Comparison of ENCODE assay signal across 19 cellular contexts in genomic region chr10:29860159-29860558, GRCh38.
DNase-seq lines count a peak whose midpoint lies in the region; ATAC-seq and FAIRE-seq lines count a peak whose summit lies in the region.
"Had no signal": no experiment of that assay in that cellular context is flagged by ENCODE, and none has a peak within 500 bp of the region (broad histone marks: within the 10 kb centered on the region; RNA-seq: fewer than 3 reads in every experiment).

No MANE protein-coding gene starts in this region.

- no peaks in the 10 kb centered on the region for H3K9me3 ChIP-seq in trophoblast cell (ENCODE audit: insufficient read depth, low read depth, low read length)
- H3K9me3 ChIP-seq: Caco-2, left ventricle myocardium inferior had no signal

- WGBS in trophoblast cell (ENCODE audit: extremely low coverage, insufficient coverage, insufficient read length) = no CpG with 5 or more reads among the region's 9 CpGs

- H2BK5ac ChIP-seq in trophoblast cell (ENCODE audit: low read depth, low read length, poor library complexity) = no peak overlapping the region

- H2BK120ac ChIP-seq in trophoblast cell (ENCODE audit: insufficient read depth, low read length, poor library complexity) = no peak overlapping the region

- H3K4me2 ChIP-seq in trophoblast cell (ENCODE audit: low read length) = no peak overlapping the region

- H3K14ac ChIP-seq in trophoblast cell (ENCODE audit: low read length) = no peak overlapping the region

- no peak overlapping the region for H3K4ac ChIP-seq in trophoblast cell (ENCODE audit: low read depth, low read length)

- H3K27me3 ChIP-seq in trophoblast cell (ENCODE audit: insufficient read depth, low read length) = no peaks in the 10 kb centered on the region

- no peak overlapping the region for H3K18ac ChIP-seq in trophoblast cell (ENCODE audit: low read length)

- H3K79me2 ChIP-seq in trophoblast cell (ENCODE audit: control insufficient read depth, insufficient read depth, low read length, poor library complexity) = peaks cover 2% of the 10 kb centered on the region

- no peak overlapping the region for H3K9ac ChIP-seq in trophoblast cell (ENCODE audit: low read length)

- H4K12ac ChIP-seq in trophoblast cell (ENCODE audit: low read depth, low read length) = no peak overlapping the region

- ATAC-seq in HG02885 (IDR thresholded peaks at IDR 0.05; ENCODE audit: poor library complexity, unreplicated experiment) (no peak), GM18519 (IDR thresholded peaks at IDR 0.05; ENCODE audit: low FRiP score, unreplicated experiment) (no peak), GM18517 (IDR thresholded peaks at IDR 0.05; ENCODE audit: unreplicated experiment) (no peak)
- ATAC-seq: activated CD4-positive, CD25-positive, alpha-beta regulatory T cell treated with anti-CD3 and anti-CD28 coated beads, Interleukin-2, amount 50 U/mL, for 24 hours; sciatic nerve had no signal

- no peak overlapping the region for H4K8ac ChIP-seq in trophoblast cell (ENCODE audit: low read depth, low read length)

- DNase-seq in AG08395 (ENCODE audit: low spot score) = peak; percentile 58
- peak; percentile 86 for DNase-seq in Jurkat, Clone E6-1 (ENCODE audit: low read depth, low spot score)
- DNase-seq in trophoblast cell = peak; percentile 82 to 83
- DNase-seq in NCI-H2081 (lab: John Stamatoyannopoulos, UW) = no peak
- DNase-seq: activated CD8-positive, alpha-beta memory T cell treated with anti-CD3 and anti-CD28 coated beads, Interleukin-2, amount 50 U/mL, for 48 hours; activated naive CD4-positive, alpha-beta T cell treated with anti-CD3 and anti-CD28 coated beads, Interleukin-2, amount 50 U/mL, for 16 hours; Caco-2; effector memory CD4-positive, alpha-beta T cell; left ventricle myocardium inferior; NCI-H1417; NCI-H510A; nephron progenitor cell; stimulated activated naive CD4-positive, alpha-beta T cell had no signal

- peak; percentile 62 for FAIRE-seq in endometrium (lab: Jason Lieb, UNC)

- H2AFZ ChIP-seq in trophoblast cell (ENCODE audit: insufficient read depth, low read length, poor library complexity) = no peak overlapping the region

- no peak overlapping the region; the same call in 1 of the 2 replicates for H3K4me3 ChIP-seq in Jurkat, Clone E6-1 (ENCODE audit: low read length)
- H3K4me3 ChIP-seq in trophoblast cell (ENCODE audit: low read depth, low read length) = no peak overlapping the region
- H3K4me3 ChIP-seq: left ventricle myocardium inferior had no signal

- H3K36me3 ChIP-seq in trophoblast cell (ENCODE audit: control insufficient read depth in 1 of 2, insufficient read depth in 2 of 2, low read length in 2 of 2) = no peaks in the 10 kb centered on the region
- H3K36me3 ChIP-seq: left ventricle myocardium inferior had no signal

- H2BK12ac ChIP-seq in trophoblast cell (ENCODE audit: low read length) = no peak overlapping the region

- peaks cover 10 to 13% of the 10 kb centered on the region in 2 experiments for H3K4me1 ChIP-seq in trophoblast cell (ENCODE audit: control insufficient read depth in 1 of 2, insufficient read depth in 2 of 2, low read length in 2 of 2)

- peaks cover 18% of the 10 kb centered on the region for H3K79me1 ChIP-seq in trophoblast cell (ENCODE audit: low read length)

- no peak overlapping the region for H3K23ac ChIP-seq in trophoblast cell (ENCODE audit: low read length)

- no peak overlapping the region for H2AK5ac ChIP-seq in trophoblast cell (ENCODE audit: low read length)

- no peak overlapping the region for H3K27ac ChIP-seq in trophoblast cell (ENCODE audit: low read depth, low read length)
- H3K27ac ChIP-seq: left ventricle myocardium inferior had no signal

- H4K91ac ChIP-seq in trophoblast cell (ENCODE audit: low read depth, low read length) = no peak overlapping the region

Comparison
In these comparisons a context has a peak if more than half of its experiments do, and no peak if none do; other contexts are left out.
1. DNase-seq: peak in AG08395 (single experiment), Jurkat, Clone E6-1 (single experiment) and trophoblast cell (2 of 2); none in NCI-H2081 (0 of 2).